Comparison of ENCODE assay signal across 1 cellular context in genomic region chr10:42930516-42931205, GRCh38.
TF ChIP-seq lines count a peak whose summit lies in the region.

No MANE protein-coding gene starts in this region.

TF ChIP-seq in GM23338, 12 proteins besides CTCF, POLR2A, EP300 and RAD21:
- TF ChIP-seq, protein P1, sequence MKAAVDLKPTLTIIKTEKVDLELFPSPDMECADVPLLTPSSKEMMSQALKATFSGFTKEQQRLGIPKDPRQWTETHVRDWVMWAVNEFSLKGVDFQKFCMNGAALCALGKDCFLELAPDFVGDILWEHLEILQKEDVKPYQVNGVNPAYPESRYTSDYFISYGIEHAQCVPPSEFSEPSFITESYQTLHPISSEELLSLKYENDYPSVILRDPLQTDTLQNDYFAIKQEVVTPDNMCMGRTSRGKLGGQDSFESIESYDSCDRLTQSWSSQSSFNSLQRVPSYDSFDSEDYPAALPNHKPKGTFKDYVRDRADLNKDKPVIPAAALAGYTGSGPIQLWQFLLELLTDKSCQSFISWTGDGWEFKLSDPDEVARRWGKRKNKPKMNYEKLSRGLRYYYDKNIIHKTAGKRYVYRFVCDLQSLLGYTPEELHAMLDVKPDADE (IDR thresholded peaks at IDR 0.05) = no peak
- TF ChIP-seq STAT1 (IDR thresholded peaks at IDR 0.05; ENCODE audit: unreplicated experiment) (no peak), EZH2phosphoT487 (IDR thresholded peaks at IDR 0.05; ENCODE audit: unreplicated experiment) (no peak), JUNB (IDR thresholded peaks at IDR 0.05; ENCODE audit: unreplicated experiment) (no peak), NANOG (IDR thresholded peaks at IDR 0.05; ENCODE audit: borderline replicate concordance) (no peak), POLR2AphosphoS5 (IDR thresholded peaks at IDR 0.05; ENCODE audit: low read depth) (no peak), ZNF114 (CRISPR knock-in tag; IDR thresholded peaks at IDR 0.05) (no peak), EZH2 (IDR thresholded peaks at IDR 0.05; ENCODE audit: low read depth, unreplicated experiment) (no peak), ZNF462 (CRISPR knock-in tag; IDR thresholded peaks at IDR 0.05) (no peak)
- TF ChIP-seq, protein P2, sequence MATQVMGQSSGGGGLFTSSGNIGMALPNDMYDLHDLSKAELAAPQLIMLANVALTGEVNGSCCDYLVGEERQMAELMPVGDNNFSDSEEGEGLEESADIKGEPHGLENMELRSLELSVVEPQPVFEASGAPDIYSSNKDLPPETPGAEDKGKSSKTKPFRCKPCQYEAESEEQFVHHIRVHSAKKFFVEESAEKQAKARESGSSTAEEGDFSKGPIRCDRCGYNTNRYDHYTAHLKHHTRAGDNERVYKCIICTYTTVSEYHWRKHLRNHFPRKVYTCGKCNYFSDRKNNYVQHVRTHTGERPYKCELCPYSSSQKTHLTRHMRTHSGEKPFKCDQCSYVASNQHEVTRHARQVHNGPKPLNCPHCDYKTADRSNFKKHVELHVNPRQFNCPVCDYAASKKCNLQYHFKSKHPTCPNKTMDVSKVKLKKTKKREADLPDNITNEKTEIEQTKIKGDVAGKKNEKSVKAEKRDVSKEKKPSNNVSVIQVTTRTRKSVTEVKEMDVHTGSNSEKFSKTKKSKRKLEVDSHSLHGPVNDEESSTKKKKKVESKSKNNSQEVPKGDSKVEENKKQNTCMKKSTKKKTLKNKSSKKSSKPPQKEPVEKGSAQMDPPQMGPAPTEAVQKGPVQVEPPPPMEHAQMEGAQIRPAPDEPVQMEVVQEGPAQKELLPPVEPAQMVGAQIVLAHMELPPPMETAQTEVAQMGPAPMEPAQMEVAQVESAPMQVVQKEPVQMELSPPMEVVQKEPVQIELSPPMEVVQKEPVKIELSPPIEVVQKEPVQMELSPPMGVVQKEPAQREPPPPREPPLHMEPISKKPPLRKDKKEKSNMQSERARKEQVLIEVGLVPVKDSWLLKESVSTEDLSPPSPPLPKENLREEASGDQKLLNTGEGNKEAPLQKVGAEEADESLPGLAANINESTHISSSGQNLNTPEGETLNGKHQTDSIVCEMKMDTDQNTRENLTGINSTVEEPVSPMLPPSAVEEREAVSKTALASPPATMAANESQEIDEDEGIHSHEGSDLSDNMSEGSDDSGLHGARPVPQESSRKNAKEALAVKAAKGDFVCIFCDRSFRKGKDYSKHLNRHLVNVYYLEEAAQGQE (IDR thresholded peaks at IDR 0.05; ENCODE audit: unreplicated experiment) = no peak
